In genomic region chr12:131132118-131132892, GRCh38 we compare ENCODE assay signal across 8 cellular contexts.
DNase-seq lines count a peak whose midpoint lies in the region; ATAC-seq and TF ChIP-seq lines count a peak whose summit lies in the region.

No MANE protein-coding gene starts in this region.

- H4K8ac ChIP-seq in IMR-90 (ENCODE audit: low read depth in 2 of 2, low read length in 2 of 2): no peak overlapping the region

- no peak overlapping the region for H3K27ac ChIP-seq in IMR-90 (ENCODE audit: insufficient read depth, low read length)

- no peaks in the 10 kb centered on the region for H3K4me1 ChIP-seq in IMR-90 (ENCODE audit: control insufficient read depth, insufficient read depth, low read length)

- peaks cover 44% of the 10 kb centered on the region for H3K9me3 ChIP-seq in IMR-90 (ENCODE audit: control insufficient read depth, insufficient read depth, low read length)

- TF ChIP-seq CTCF in AG09309 (IDR thresholded peaks at IDR 0.05; ENCODE audit: control insufficient read depth, insufficient read depth, low read depth, low read length, missing control alignments) (peak; percentile 28), IMR-90 (conservative IDR thresholded peaks at IDR 0.05; ENCODE audit: low read depth, low read length) (no peak), WI38 (IDR thresholded peaks at IDR 0.05; ENCODE audit: low read depth, low read length) (0 out of 2 replicates have a peak, but pooled peaks have one; percentile 22), cardiac fibroblast (IDR thresholded peaks at IDR 0.05; ENCODE audit: low read depth, low read length) (peak; percentile 28)

- no peak overlapping the region for H4K91ac ChIP-seq in IMR-90 (ENCODE audit: insufficient read depth, low read depth, low read length)

- intact Hi-C loops in IMR-90 (cut with micrococcal nuclease): loop anchor here (1.0 kb wide), 1 partner anchor 28 kb away; no protein-coding TSS in a partner anchor

- H3K56ac ChIP-seq in IMR-90 (ENCODE audit: extremely low read depth, insufficient read depth, low read length): no peak overlapping the region

- H3K9ac ChIP-seq in IMR-90 (ENCODE audit: low read depth, low read length): no peak overlapping the region

- dilution Hi-C loops in IMR-90 (cut with HindIII; ENCODE audit: low sequenced_read_pairs, unreplicated experiment): no loop called here

- H3K79me1 ChIP-seq in IMR-90 (ENCODE audit: low read depth in 1 of 2, low read length in 2 of 2): no peaks in the 10 kb centered on the region

- no peak overlapping the region for H2BK20ac ChIP-seq in IMR-90 (ENCODE audit: low read depth, low read length)

- H4K20me1 ChIP-seq in IMR-90 (ENCODE audit: insufficient read depth, low read length): no peaks in the 10 kb centered on the region

- H2AK9ac ChIP-seq in IMR-90 (replicated peaks; ENCODE audit: low read depth, low read length, poor library complexity): no peak overlapping the region

- H2BK15ac ChIP-seq in IMR-90 (ENCODE audit: low read depth, low read length): no peak overlapping the region

- in situ Hi-C loops in IMR-90 (cut with MboI; ENCODE audit: low sequenced_read_pairs): no loop called here

- no peak overlapping the region for H3K4ac ChIP-seq in IMR-90 (ENCODE audit: low read depth, low read length)

- TF ChIP-seq POLR2A in IMR-90 (IDR thresholded peaks at IDR 0.05; ENCODE audit: low read depth, low read length): no peak

- no peak for DNase-seq in AG09309 (ENCODE audit: low read depth)
- peak; percentile 1 for DNase-seq in IMR-90
- DNase-seq in cardiac fibroblast (ENCODE audit: low read depth in 2 of 2): peak; percentile 27 to 64
- DNase-seq in kidney tubule cell (ENCODE audit: low spot score): peak; percentile 72
- DNase-seq in stimulated activated CD4-positive, alpha-beta T cell treated with anti-CD3 and anti-CD28 coated beads, Interleukin-4, amount 100 ng/mL, for 24 hours: peak; percentile 78
- no peak for DNase-seq in cerebellar nuclear complex (lab: John Stamatoyannopoulos, UW)

- no peaks in the 10 kb centered on the region for H3K9me1 ChIP-seq in IMR-90 (ENCODE audit: insufficient read depth, low read length)

- no peaks in the 10 kb centered on the region for H3K36me3 ChIP-seq in IMR-90 (ENCODE audit: control insufficient read depth, insufficient read depth, low read length)

- POLR2A ChIA-PET in IMR-90 (lab: Charles Lee; ENCODE audit: unreplicated experiment): no interaction called here

- H3K4me3 ChIP-seq in AG09309 (ENCODE audit: control insufficient read depth, low read depth, low read length) (no peak overlapping the region), IMR-90 (ENCODE audit: insufficient read depth, low read depth, low read length) (no peak overlapping the region), WI38 (ENCODE audit: low read depth, low read length) (no peak overlapping the region), cardiac fibroblast (replicated peaks in 1 of 2; ENCODE audit: low read depth in 2 of 2, low read length in 2 of 2) (no peak overlapping the region)

- TF ChIP-seq RAD21 in IMR-90 (IDR thresholded peaks at IDR 0.05; ENCODE audit: low read length): no peak

- H3K27me3 ChIP-seq in IMR-90 (ENCODE audit: control insufficient read depth, insufficient read depth, low read length): no peaks in the 10 kb centered on the region

- WGBS in IMR-90 (ENCODE audit: extremely low coverage in 2 of 2, insufficient read length in 1 of 2), 2 experiments: 5% methylated on average over 16 of the region's 29 CpGs; no CpG with 5 or more reads in 1 of the 2 experiments

- no peak overlapping the region for H3K4me2 ChIP-seq in IMR-90 (ENCODE audit: low read depth, low read length)

- no peak overlapping the region for H3K14ac ChIP-seq in IMR-90 (replicated peaks; ENCODE audit: low read depth, low read length)

- CTCF ChIA-PET in IMR-90 (lab: Yijun Ruan, JAX): interaction anchor here (0.5 kb wide), 1 partner anchor 329 kb away, joined by 3 read pairs; no protein-coding TSS in a partner anchor

- no peak overlapping the region for H3K18ac ChIP-seq in IMR-90 (ENCODE audit: low read depth, low read length)

- H2BK5ac ChIP-seq in IMR-90 (ENCODE audit: low read depth, low read length, poor library complexity, severe bottlenecking): no peak overlapping the region

- ATAC-seq in GM18498 (IDR thresholded peaks at IDR 0.05; ENCODE audit: unreplicated experiment) (peak; percentile 72), IMR-90 (ENCODE audit: low read depth) (peak; percentile 75)

- H4K5ac ChIP-seq in IMR-90 (ENCODE audit: low read depth, low read length): no peak overlapping the region

- H3K23ac ChIP-seq in IMR-90 (ENCODE audit: low read depth, low read length): no peak overlapping the region

- H2AFZ ChIP-seq in IMR-90 (replicated peaks; ENCODE audit: low read length, poor library complexity): no peak overlapping the region

- no TSS peak for BruUV-seq in IMR-90 (replicated peaks; lab: Mats Ljungman, UMichigan)

- H2BK120ac ChIP-seq in IMR-90 (ENCODE audit: low read depth, low read length): no peak overlapping the region

- H2AK5ac ChIP-seq in IMR-90 (ENCODE audit: low read depth, low read length): no peak overlapping the region

TF ChIP-seq in IMR-90, 13 proteins besides CTCF, POLR2A, EP300 and RAD21:
- TF ChIP-seq MXI1 (IDR thresholded peaks at IDR 0.05; ENCODE audit: borderline replicate concordance, low read depth, low read length) (no peak), NFE2L2 (IDR thresholded peaks at IDR 0.05; ENCODE audit: low read depth, low read length) (no peak), FOS (IDR thresholded peaks at IDR 0.05; ENCODE audit: low read depth, low read length) (no peak)

Comparison
In these comparisons a context has a peak if more than half of its experiments do, and no peak if none do; other contexts are left out.
1. DNase-seq: peak in IMR-90 (single experiment), cardiac fibroblast (2 of 2), kidney tubule cell (single experiment) and stimulated activated CD4-positive, alpha-beta T cell treated with anti-CD3 and anti-CD28 coated beads, Interleukin-4, amount 100 ng/mL, for 24 hours (single experiment); none in AG09309 (single experiment) and cerebellar nuclear complex (0 of 2).